11 cellular contexts compared by ENCODE assay signal in genomic region chr12:108700833-108701450, GRCh38. TPM values are rescaled to one million over a fixed set of nuclear protein-coding genes. Genes with fewer than 3 reads are reported as not detected.
A peak's percentile ranks its signal among the peaks of the same experiment; 100 is the strongest.
DNase-seq lines count a peak whose midpoint lies in the region; ATAC-seq and TF ChIP-seq lines count a peak whose summit lies in the region.
"Had no signal": no experiment of that assay in that cellular context is flagged by ENCODE, and none has a peak within 500 bp of the region (broad histone marks: within the 10 kb centered on the region; RNA-seq: fewer than 3 reads in every experiment).

No MANE protein-coding gene starts in this region.

- intact Hi-C loops in dorsolateral prefrontal cortex (cut with DNase I) = no loop called here

- ATAC-seq in thoracic aorta (ENCODE audit: insufficient number of reproducible peaks, low FRiP score, low read depth) (no peak), HG02759 (IDR thresholded peaks at IDR 0.05; ENCODE audit: unreplicated experiment) (no peak), HG03108 (IDR thresholded peaks at IDR 0.05; ENCODE audit: unreplicated experiment) (no peak), GM19463 (IDR thresholded peaks at IDR 0.05; ENCODE audit: unreplicated experiment) (no peak)

- H3K27ac ChIP-seq in dorsolateral prefrontal cortex (peak overlapping the region in 57 of 59 donors; percentile 12 to 90 (median 78)), mesodermal cell (ENCODE audit: low read depth, low read length, severe bottlenecking) (peak overlapping the region; percentile 88), thoracic aorta (peak overlapping the region; percentile 77 to 78)

- TF ChIP-seq CTCF in dorsolateral prefrontal cortex (IDR thresholded peaks at IDR 0.05 in 54 of 56, conservative IDR thresholded peaks at IDR 0.05 in 2 of 56; ENCODE audit: low read depth in 1 of 56, partially characterized antibody in 56 of 56) = no peak
- TF ChIP-seq CTCF in thoracic aorta (IDR thresholded peaks at IDR 0.05) = no peak

- 74 to 88% methylated on average over 4 to 6 of the region's 10 CpGs for WGBS in mesodermal cell (ENCODE audit: insufficient coverage in 2 of 2), 2 experiments

- H3K4me3 ChIP-seq in dorsolateral prefrontal cortex (peak overlapping the region in 3 of 59 donors; percentile 1 to 24 (median 24)), mesodermal cell (ENCODE audit: extremely low read depth, insufficient read depth, low read length, poor library complexity, severe bottlenecking) (no peak overlapping the region), thoracic aorta (peak overlapping the region; percentile 52)

- no peaks in the 10 kb centered on the region for H3K9me3 ChIP-seq in mesodermal cell (ENCODE audit: control insufficient read depth, low read length)
- no peaks in the 10 kb centered on the region for H3K9me3 ChIP-seq in thoracic aorta

- H3K4me1 ChIP-seq in mesodermal cell (ENCODE audit: control insufficient read depth, insufficient read depth, low read length, poor library complexity, severe bottlenecking) (peaks cover 44% of the 10 kb centered on the region), thoracic aorta (ENCODE audit: control insufficient read depth in 1 of 2, low read depth in 2 of 2) (peaks cover 54 to 75% of the 10 kb centered on the region in 2 donors)

- DNase-seq in NCI-H2171 (lab: John Stamatoyannopoulos, UW) = peak; percentile 64
- DNase-seq in dorsolateral prefrontal cortex = no peak
- DNase-seq in thoracic aorta (ENCODE audit: low spot score) = no peak
- no peak for DNase-seq in DMS 273 treated with DMSO at 0.1 percent for 48 hours (lab: John Stamatoyannopoulos, UW)
- DNase-seq: activated CD8-positive, alpha-beta T cell treated with anti-CD3 and anti-CD28 coated beads, Interleukin-2, amount 10 ng/mL, durations not matched to agents 7 days and 5 days; activated naive CD8-positive, alpha-beta T cell treated with anti-CD3 and anti-CD28 coated beads for 36 hours; NCI-H1105 treated with DMSO at 0.1 percent for 48 hours had no signal

- peaks cover 63% of the 10 kb centered on the region for H3K36me3 ChIP-seq in mesodermal cell (ENCODE audit: control insufficient read depth, insufficient read depth, low read length)
- no peaks in the 10 kb centered on the region for H3K36me3 ChIP-seq in thoracic aorta

- H3K27me3 ChIP-seq in dorsolateral prefrontal cortex (no peaks in the 10 kb centered on the region), thoracic aorta (replicated peaks; ENCODE audit: insufficient read depth) (no peaks in the 10 kb centered on the region)

RNA-seq across cellular contexts. Expression of gene CORO1C, which starts 30.4 kb away (rescaled TPM):
- total RNA-seq in dorsolateral prefrontal cortex (100 to 1,000 TPM in 112 of 120 experiments, 10 to 100 TPM in 8; 87.2 to 202 (median 122) TPM), thoracic aorta (100 to 1,000 TPM; 157 to 208 TPM)
- 168 TPM for polyA plus RNA-seq in mesodermal cell (2013, experiment 1 of 2)
- polyA plus RNA-seq in mesodermal cell (2013, experiment 2 of 2) = 149 TPM
